11 cellular contexts compared by ENCODE assay signal in genomic region chr6:111711989-111712388, GRCh38.
DNase-seq lines count a peak whose midpoint lies in the region; ATAC-seq and TF ChIP-seq lines count a peak whose summit lies in the region.
"Had no signal": no experiment of that assay in that cellular context is flagged by ENCODE, and none has a peak within 500 bp of the region (broad histone marks: within the 10 kb centered on the region; RNA-seq: fewer than 3 reads in every experiment).

No MANE protein-coding gene starts in this region.

- intact Hi-C loops in left ventricle myocardium superior (cut with micrococcal nuclease): loop anchor here (1.0 to 10.0 kb wide), 2 partner anchors 163 to 285 kb away; partner anchors contain the start of gene FYN
- intact Hi-C loops in A673 (cut with micrococcal nuclease; ENCODE audit: unreplicated experiment): loop anchor here (2.0 to 5.0 kb wide), 3 partner anchors 285 to 450 kb away; no protein-coding TSS in a partner anchor

- H3K9me3 ChIP-seq in A673 (ENCODE audit: low read depth, low read length, poor library complexity, severe bottlenecking): no peaks in the 10 kb centered on the region
- H3K9me3 ChIP-seq: psoas muscle, upper lobe of right lung had no signal

- peaks cover 45% of the 10 kb centered on the region for H3K36me3 Mint-ChIP-seq in T-helper 2 cell treated with Interferon-gamma antibody and Interleukin-4, amounts not matched to agents 5 μg/mL and 100 μg/mL, for 36 hours (ENCODE audit: low read depth)
- H3K36me3 Mint-ChIP-seq in activated CD4-positive, alpha-beta memory T cell treated with anti-CD3 and anti-CD28 coated beads, Interleukin-2, amount 10 ng/mL, durations not matched to agents 7 days and 5 days (ENCODE audit: low read depth): peaks cover 59% of the 10 kb centered on the region

- no peaks in the 10 kb centered on the region for H3K27me3 ChIP-seq in A673 (replicated peaks; ENCODE audit: insufficient read depth, low read depth, low read length, poor library complexity)
- H3K27me3 ChIP-seq: upper lobe of right lung had no signal

- in situ Hi-C loops in GM13976 (cut with MboI; ENCODE audit: low sequenced_read_pairs, unreplicated experiment): no loop called here

- no peak for TF ChIP-seq CTCF in GM13976 (IDR thresholded peaks at IDR 0.05; ENCODE audit: borderline replicate concordance, control extremely low read depth, extremely low read depth, insufficient read depth, missing control alignments)
- TF ChIP-seq CTCF in A673 (conservative IDR thresholded peaks at IDR 0.05; ENCODE audit: low read depth, low read length): no peak

- peak; percentile 2 for ATAC-seq in left ventricle myocardium superior

- peak overlapping the region; percentile 45 for H3K27ac Mint-ChIP-seq in T-helper 2 cell treated with Interferon-gamma antibody and Interleukin-4, amounts not matched to agents 5 μg/mL and 100 μg/mL, for 36 hours
- peak overlapping the region; percentile 61 for H3K27ac Mint-ChIP-seq in activated CD4-positive, alpha-beta memory T cell treated with anti-CD3 and anti-CD28 coated beads, Interleukin-2, amount 10 ng/mL, durations not matched to agents 7 days and 5 days

- no peaks in the 10 kb centered on the region for H3K4me1 ChIP-seq in A673 (ENCODE audit: insufficient read depth, low read length, poor library complexity, severe bottlenecking)

- DNase-seq in T-helper 2 cell treated with Interferon-gamma antibody and Interleukin-4, amounts not matched to agents 5 μg/mL and 100 μg/mL, for 36 hours (ENCODE audit: low spot score): no peak
- no peak for DNase-seq in T-helper 2 cell
- DNase-seq in activated CD4-positive, alpha-beta memory T cell treated with anti-CD3 and anti-CD28 coated beads, Interleukin-2, amount 10 ng/mL, durations not matched to agents 7 days and 5 days: no peak
- DNase-seq in left ventricle myocardium superior: no peak
- DNase-seq in GM03348 (ENCODE audit: low spot score): no peak
- DNase-seq in GM13976 (ENCODE audit: low spot score): no peak
- no peak for DNase-seq in A673 (ENCODE audit: low spot score)
- DNase-seq: activated gamma-delta T cell treated with Interleukin-2 at 50 U/mL for 16 hours, upper lobe of right lung had no signal

- no peak overlapping the region for H3K4me3 Mint-ChIP-seq in T-helper 2 cell treated with Interferon-gamma antibody and Interleukin-4, amounts not matched to agents 5 μg/mL and 100 μg/mL, for 36 hours
- no peak overlapping the region for H3K4me3 Mint-ChIP-seq in activated CD4-positive, alpha-beta memory T cell treated with anti-CD3 and anti-CD28 coated beads, Interleukin-2, amount 10 ng/mL, durations not matched to agents 7 days and 5 days

- CTCF ChIA-PET in activated CD4-positive, alpha-beta memory T cell treated with anti-CD3 and anti-CD28 coated beads, Interleukin-2, amount 10 ng/mL, durations not matched to agents 7 days and 5 days (lab: Charles Lee): interaction anchor here (0.9 to 1.2 kb wide), 3 partner anchors 9 to 331 kb away, joined by 3 read pairs; no protein-coding TSS in a partner anchor
- CTCF ChIA-PET in A673 (lab: Charles Lee): no interaction called here

- H3K9me3 Mint-ChIP-seq in T-helper 2 cell treated with Interferon-gamma antibody and Interleukin-4, amounts not matched to agents 5 μg/mL and 100 μg/mL, for 36 hours: no peaks in the 10 kb centered on the region
- H3K9me3 Mint-ChIP-seq in activated CD4-positive, alpha-beta memory T cell treated with anti-CD3 and anti-CD28 coated beads, Interleukin-2, amount 10 ng/mL, durations not matched to agents 7 days and 5 days: no peaks in the 10 kb centered on the region

- no TSS peak for BruUV-seq in A673 (replicated peaks; lab: Mats Ljungman, UMichigan)

- H3K27ac ChIP-seq in skin epidermis (peak overlapping the region in 11 of 21 experiments; percentile 3 to 64 (median 18)), A673 (ENCODE audit: low read depth, low read length, poor library complexity, severe bottlenecking) (no peak overlapping the region)
- H3K27ac ChIP-seq: upper lobe of right lung had no signal

- POLR2A ChIA-PET in activated CD4-positive, alpha-beta memory T cell treated with anti-CD3 and anti-CD28 coated beads, Interleukin-2, amount 10 ng/mL, durations not matched to agents 7 days and 5 days (lab: Charles Lee): interaction anchor here (1.2 kb wide), 2 partner anchors 82 to 132 kb away, joined by 3 to 4 read pairs; no protein-coding TSS in a partner anchor
- POLR2A ChIA-PET in A673 (lab: Charles Lee; ENCODE audit: low non-redundant PET): no interaction called here

- H3K36me3 ChIP-seq in A673 (ENCODE audit: insufficient read depth, low read length, poor library complexity, severe bottlenecking): no peaks in the 10 kb centered on the region

- H3K27me3 Mint-ChIP-seq in T-helper 2 cell treated with Interferon-gamma antibody and Interleukin-4, amounts not matched to agents 5 μg/mL and 100 μg/mL, for 36 hours (ENCODE audit: low read depth): no peaks in the 10 kb centered on the region
- no peaks in the 10 kb centered on the region for H3K27me3 Mint-ChIP-seq in activated CD4-positive, alpha-beta memory T cell treated with anti-CD3 and anti-CD28 coated beads, Interleukin-2, amount 10 ng/mL, durations not matched to agents 7 days and 5 days

- H3K4me3 ChIP-seq in skin epidermis (no peak overlapping the region), A673 (ENCODE audit: low read depth, low read length, poor library complexity, severe bottlenecking) (no peak overlapping the region)
- H3K4me3 ChIP-seq: psoas muscle, upper lobe of right lung had no signal

- H3K4me1 Mint-ChIP-seq in T-helper 2 cell treated with Interferon-gamma antibody and Interleukin-4, amounts not matched to agents 5 μg/mL and 100 μg/mL, for 36 hours (ENCODE audit: low read depth): peaks cover 36% of the 10 kb centered on the region
- peaks cover 65% of the 10 kb centered on the region for H3K4me1 Mint-ChIP-seq in activated CD4-positive, alpha-beta memory T cell treated with anti-CD3 and anti-CD28 coated beads, Interleukin-2, amount 10 ng/mL, durations not matched to agents 7 days and 5 days
